In genomic region chr1:30479576-30479975, GRCh38 we compare ENCODE assay signal across 8 cellular contexts.
"Had no signal": no experiment of that assay in that cellular context is flagged by ENCODE, and none has a peak within 500 bp of the region (broad histone marks: within the 10 kb centered on the region; RNA-seq: fewer than 3 reads in every experiment).

No MANE protein-coding gene starts in this region.

- DNase-seq: GM23248, GOT3, H9, HCEC 1CT, HFFc6 had no signal

- H3K27ac ChIP-seq: GM23248 had no signal

- H3K36me3 ChIP-seq: HAP-1 had no signal

- H3K27ac Mint-ChIP-seq: GM23338, HFFc6 had no signal

- H3K9me3 ChIP-seq: HAP-1 had no signal

- ATAC-seq: GM23338, HCT116 had no signal

- H3K4me3 ChIP-seq: GM23248, GM23338, HAP-1 had no signal

- H3K4me3 Mint-ChIP-seq: GM23338, H9, HFFc6 had no signal

- H3K4me1 ChIP-seq: HAP-1 had no signal

- H3K4me1 Mint-ChIP-seq: GM23338, H9 had no signal
